8 cellular contexts compared by ENCODE assay signal in the genomic region with DNA sequence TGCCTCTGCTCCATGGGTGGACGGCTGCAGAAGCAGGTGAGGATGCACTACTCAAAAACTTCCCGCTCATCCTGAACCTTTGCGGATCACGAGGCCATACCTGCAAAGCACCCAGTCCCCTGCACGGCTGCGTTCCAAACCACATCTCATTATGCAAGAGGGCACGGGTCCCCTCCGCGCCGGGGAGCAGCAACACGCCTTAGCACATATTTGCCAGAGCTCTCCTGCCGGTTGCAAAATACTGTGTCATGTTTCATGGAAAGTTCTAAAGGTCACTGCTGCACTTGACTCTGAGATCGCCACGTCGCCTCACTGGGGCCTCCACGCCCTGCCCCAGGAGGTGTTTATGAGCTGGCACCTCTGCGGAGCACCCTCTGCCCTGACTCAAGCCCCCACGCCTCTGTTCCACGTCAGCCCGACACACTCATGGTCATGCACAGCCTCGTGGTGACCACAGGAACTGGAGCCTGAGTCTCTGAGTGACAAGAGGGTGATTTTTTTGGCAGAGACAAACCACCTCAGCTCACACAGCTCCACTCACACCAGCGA.
DNase-seq lines count a peak whose midpoint lies in the region; ATAC-seq and TF ChIP-seq lines count a peak whose summit lies in the region.

No MANE protein-coding gene starts in this region.

- H3K4me3 ChIP-seq in upper lobe of right lung (no peak overlapping the region), OCI-LY7 (ENCODE audit: low read depth, low read length, poor library complexity, severe bottlenecking) (no peak overlapping the region)

- H3K9me2 ChIP-seq in OCI-LY7 (ENCODE audit: insufficient read depth, low read length): no peaks in the 10 kb centered on the region

- peaks cover 7% of the 10 kb centered on the region for H3K36me3 Mint-ChIP-seq in activated T-helper 17 cell treated with anti-CD3 and anti-CD28 coated beads, Interleukin-2, amount 50 U/mL, for 72 hours (ENCODE audit: low read depth)

- H3K27me3 Mint-ChIP-seq in activated T-helper 17 cell treated with anti-CD3 and anti-CD28 coated beads, Interleukin-2, amount 50 U/mL, for 72 hours: no peaks in the 10 kb centered on the region

- TF ChIP-seq CTCF in upper lobe of right lung (IDR thresholded peaks at IDR 0.05): peak; percentile 30
- no peak for TF ChIP-seq CTCF in OCI-LY7 (conservative IDR thresholded peaks at IDR 0.05; ENCODE audit: low read length)

- no peak overlapping the region for H3K4me2 ChIP-seq in OCI-LY7 (ENCODE audit: low read length)

- peaks cover 5% of the 10 kb centered on the region for H3K4me1 Mint-ChIP-seq in activated T-helper 17 cell treated with anti-CD3 and anti-CD28 coated beads, Interleukin-2, amount 50 U/mL, for 72 hours

- CTCF ChIA-PET in OCI-LY7 (lab: Charles Lee; ENCODE audit: unreplicated experiment): no interaction called here

- in situ Hi-C loops in ACHN (cut with HindIII; ENCODE audit: low pct_ligation_motif_present, low pct_unique_long_range_greater_than_20kb, low sequenced_read_pairs): no loop called here

- H3K27ac ChIP-seq in upper lobe of right lung (peak overlapping the region; percentile 72), OCI-LY7 (ENCODE audit: low read depth, low read length, poor library complexity, severe bottlenecking) (no peak overlapping the region)

- H3K27ac Mint-ChIP-seq in activated T-helper 17 cell treated with anti-CD3 and anti-CD28 coated beads, Interleukin-2, amount 50 U/mL, for 72 hours: peak overlapping the region; percentile 49

- no peak overlapping the region for H2AFZ ChIP-seq in OCI-LY7 (ENCODE audit: low read length)

- peak; percentile 87 for ATAC-seq in activated T-helper 17 cell treated with anti-CD3 and anti-CD28 coated beads, Interleukin-2, amount 50 U/mL, for 72 hours (replicated peaks)
- peak; percentile 98 for ATAC-seq in upper lobe of right lung
- no peak for ATAC-seq in HG03175 (IDR thresholded peaks at IDR 0.05; ENCODE audit: unreplicated experiment)

- DNase-seq in ACHN (peak; percentile 93), HCEC 1CT (peak; percentile 92), kidney glomerular epithelial cell (lab: John Stamatoyannopoulos, UW) (peak; percentile 50), upper lobe of right lung (peak; percentile 95), RPMI8226 (no peak), OCI-LY7 (ENCODE audit: low spot score) (no peak)

- H3K4me3 Mint-ChIP-seq in activated T-helper 17 cell treated with anti-CD3 and anti-CD28 coated beads, Interleukin-2, amount 50 U/mL, for 72 hours: peak overlapping the region; percentile 32

- BruUV-seq in OCI-LY7 (replicated peaks; lab: Mats Ljungman, UMichigan): no TSS peak

- no peaks in the 10 kb centered on the region for H3K9me3 Mint-ChIP-seq in activated T-helper 17 cell treated with anti-CD3 and anti-CD28 coated beads, Interleukin-2, amount 50 U/mL, for 72 hours

- POLR2A ChIA-PET in OCI-LY7 (lab: Charles Lee): no interaction called here

- H4K20me1 ChIP-seq in OCI-LY7 (ENCODE audit: insufficient read depth, low read length): no peaks in the 10 kb centered on the region

- no peaks in the 10 kb centered on the region for H3K27me3 ChIP-seq in upper lobe of right lung

- H3K36me3 ChIP-seq in upper lobe of right lung (no peaks in the 10 kb centered on the region), OCI-LY7 (ENCODE audit: insufficient read depth, low read length) (no peaks in the 10 kb centered on the region)

- H3K79me2 ChIP-seq in OCI-LY7 (ENCODE audit: insufficient read depth, low read depth, low read length): no peaks in the 10 kb centered on the region

- H3K9me3 ChIP-seq in upper lobe of right lung (no peaks in the 10 kb centered on the region), OCI-LY7 (ENCODE audit: low read length) (no peaks in the 10 kb centered on the region)

- intact Hi-C loops in upper lobe of right lung (cut with DNase I) (no loop called here), OCI-LY7 (cut with micrococcal nuclease; ENCODE audit: unreplicated experiment) (no loop called here)

- peaks cover 36% of the 10 kb centered on the region for H3K4me1 ChIP-seq in upper lobe of right lung
- no peaks in the 10 kb centered on the region for H3K4me1 ChIP-seq in OCI-LY7 (ENCODE audit: insufficient read depth, low read length, poor library complexity, severe bottlenecking)

Comparison
In these comparisons a context has a peak if more than half of its experiments do, and no peak if none do; other contexts are left out.
1. DNase-seq: peak in ACHN (single experiment), HCEC 1CT (single experiment), kidney glomerular epithelial cell (single experiment) and upper lobe of right lung (single experiment); none in RPMI8226 (single experiment) and OCI-LY7 (single experiment).